ENCODE assay signal across 29 cellular contexts in the genomic region with DNA sequence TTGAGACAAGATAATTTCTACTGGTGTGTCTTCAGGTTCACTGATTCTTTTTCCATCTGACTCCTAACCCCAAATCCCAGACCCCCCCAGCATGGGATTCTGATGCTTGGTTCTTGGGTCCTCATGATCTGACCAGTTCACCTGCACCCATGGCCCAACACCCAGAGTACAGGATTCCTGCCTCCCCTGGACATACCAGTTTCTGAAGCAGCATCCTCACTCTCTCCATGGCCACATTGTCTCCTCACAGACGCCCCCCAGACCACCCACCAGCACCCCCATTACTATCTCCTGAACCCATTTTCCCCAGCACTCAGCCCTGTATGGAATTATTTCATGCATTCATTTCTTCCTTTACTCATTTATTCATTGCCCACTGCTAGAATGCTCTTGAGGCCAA. TPM values are rescaled to one million over a fixed set of nuclear protein-coding genes. Genes with fewer than 3 reads are reported as not detected.
DNase-seq lines count a peak whose midpoint lies in the region; ATAC-seq and TF ChIP-seq lines count a peak whose summit lies in the region.
"Had no signal": no experiment of that assay in that cellular context is flagged by ENCODE, and none has a peak within 500 bp of the region (broad histone marks: within the 10 kb centered on the region; RNA-seq: fewer than 3 reads in every experiment).

No MANE protein-coding gene starts in this region.

- H3K4me3 Mint-ChIP-seq in activated naive CD4-positive, alpha-beta T cell treated with anti-CD3 and anti-CD28 coated beads, Interleukin-2, amount 10 ng/mL, durations not matched to agents 7 days and 5 days = no peak overlapping the region
- H3K4me3 Mint-ChIP-seq: dendritic cell treated with granulocyte-macrophage colony-stimulating factor and Interleukin-4, amounts not matched to agents 40 ng/mL and 50 ng/mL, for 4 days had no signal

- H3K27ac ChIP-seq in Peyer's patch = peak overlapping the region; percentile 33 to 63 (median 58)
- peak overlapping the region; percentile 63 for H3K27ac ChIP-seq in effector memory CD4-positive, alpha-beta T cell (ENCODE audit: insufficient read depth, low read length, poor library complexity, severe bottlenecking)
- H3K27ac ChIP-seq in upper lobe of left lung = peak overlapping the region in 3 of 4 donors; percentile 36 to 65 (median 40)
- H3K27ac ChIP-seq: ovary, right atrium auricular region, WERI-Rb-1 had no signal

- no peaks in the 10 kb centered on the region for H3K27me3 ChIP-seq in Peyer's patch
- no peaks in the 10 kb centered on the region for H3K27me3 ChIP-seq in effector memory CD4-positive, alpha-beta T cell (replicated peaks; ENCODE audit: control insufficient read depth, insufficient read depth, low read length, poor library complexity, severe bottlenecking)
- peaks cover 0 to 5% (median 0%) of the 10 kb centered on the region in 4 donors for H3K27me3 ChIP-seq in upper lobe of left lung
- H3K27me3 ChIP-seq: ovary, right atrium auricular region had no signal

- 35 to 42% methylated on average over 1 of the region's 1 CpG for WGBS in upper lobe of left lung, 2 donors

- H3K36me3 Mint-ChIP-seq in activated naive CD4-positive, alpha-beta T cell treated with anti-CD3 and anti-CD28 coated beads, Interleukin-2, amount 10 ng/mL, durations not matched to agents 7 days and 5 days = peaks cover 66% of the 10 kb centered on the region

- H3K4me1 ChIP-seq in Peyer's patch (no peaks in the 10 kb centered on the region), upper lobe of left lung (no peaks in the 10 kb centered on the region)
- peaks cover 46% of the 10 kb centered on the region for H3K4me1 ChIP-seq in effector memory CD4-positive, alpha-beta T cell (ENCODE audit: control insufficient read depth, insufficient read depth, low read length, poor library complexity, severe bottlenecking)
- H3K4me1 ChIP-seq: right atrium auricular region had no signal

- peaks cover 6% of the 10 kb centered on the region for H3K27me3 Mint-ChIP-seq in activated naive CD4-positive, alpha-beta T cell treated with anti-CD3 and anti-CD28 coated beads, Interleukin-2, amount 10 ng/mL, durations not matched to agents 7 days and 5 days

- ATAC-seq in upper lobe of left lung (ENCODE audit: low FRiP score in 2 of 2) = no peak
- ATAC-seq: left colon had no signal

- TF ChIP-seq CTCF in Peyer's patch (IDR thresholded peaks at IDR 0.05) (no peak), upper lobe of left lung (IDR thresholded peaks at IDR 0.05) (no peak)

- TF ChIP-seq EP300 in upper lobe of left lung (IDR thresholded peaks at IDR 0.05) = no peak

- H3K36me3 ChIP-seq in Peyer's patch = no peaks in the 10 kb centered on the region
- H3K36me3 ChIP-seq in effector memory CD4-positive, alpha-beta T cell (ENCODE audit: control insufficient read depth, insufficient read depth, low read length) = no peaks in the 10 kb centered on the region
- H3K36me3 ChIP-seq in upper lobe of left lung = no peaks in the 10 kb centered on the region
- H3K36me3 ChIP-seq: ovary, right atrium auricular region, WERI-Rb-1 had no signal

- CTCF ChIA-PET in activated naive CD4-positive, alpha-beta T cell treated with anti-CD3 and anti-CD28 coated beads, Interleukin-2, amount 10 ng/mL, durations not matched to agents 7 days and 5 days (lab: Charles Lee) = interaction anchor here (1.6 kb wide), 1 partner anchor 10 kb away, joined by 4 read pairs; the partner anchor contains the start of gene KRTAP10-11

- H3K9me3 Mint-ChIP-seq in activated naive CD4-positive, alpha-beta T cell treated with anti-CD3 and anti-CD28 coated beads, Interleukin-2, amount 10 ng/mL, durations not matched to agents 7 days and 5 days = peaks cover 67% of the 10 kb centered on the region

- DNase-seq in activated naive CD4-positive, alpha-beta T cell treated with anti-CD3 and anti-CD28 coated beads, Interleukin-2, amount 10 ng/mL, durations not matched to agents 7 days and 5 days = no peak
- no peak for DNase-seq in activated naive CD4-positive, alpha-beta T cell treated with Interleukin-2 at 50 U/mL for 16 hours
- DNase-seq in Peyer's patch (no peak), upper lobe of left lung (no peak), NCI-H446 (lab: John Stamatoyannopoulos, UW) (no peak), NCI-H2227 (lab: John Stamatoyannopoulos, UW; ENCODE audit: unreplicated experiment) (no peak)
- no peak for DNase-seq in effector memory CD4-positive, alpha-beta T cell
- DNase-seq: activated CD8-positive, alpha-beta memory T cell treated with anti-CD3 and anti-CD28 coated beads for 24 hours; anterior cingulate cortex; DMS153; H7; head of caudate nucleus; left colon; NCI-H1417; NCI-H2081 treated with DMSO at 0.1 percent for 48 hours; NCI-H510A; NK-92 treated with Interleukin-12 subunit alpha and Interleukin-12 subunit beta, amount 100 ng/mL, for 24 hours; ovary; SIG-M5; stimulated activated CD8-positive, alpha-beta memory T cell treated with anti-CD3 and anti-CD28 coated beads, Interleukin-4, amount 100 ng/mL, for 48 hours; substantia nigra; WERI-Rb-1 had no signal

- peak overlapping the region; percentile 97 for H3K27ac Mint-ChIP-seq in activated naive CD4-positive, alpha-beta T cell treated with anti-CD3 and anti-CD28 coated beads, Interleukin-2, amount 10 ng/mL, durations not matched to agents 7 days and 5 days
- H3K27ac Mint-ChIP-seq: dendritic cell treated with granulocyte-macrophage colony-stimulating factor and Interleukin-4, amounts not matched to agents 40 ng/mL and 50 ng/mL, for 4 days; memory B cell had no signal

- no peaks in the 10 kb centered on the region for H3K9me3 ChIP-seq in Peyer's patch
- no peaks in the 10 kb centered on the region for H3K9me3 ChIP-seq in effector memory CD4-positive, alpha-beta T cell (ENCODE audit: control insufficient read depth, low read length)
- H3K9me3 ChIP-seq in upper lobe of left lung = peaks cover 0 to 6% (median 0%) of the 10 kb centered on the region in 4 donors
- H3K9me3 ChIP-seq: ovary had no signal

- H3K4me3 ChIP-seq in Peyer's patch (no peak overlapping the region), upper lobe of left lung (no peak overlapping the region)
- H3K4me3 ChIP-seq in effector memory CD4-positive, alpha-beta T cell (ENCODE audit: insufficient read depth, low read depth, low read length, poor library complexity, severe bottlenecking) = no peak overlapping the region
- H3K4me3 ChIP-seq: ovary, right atrium auricular region had no signal

- TF ChIP-seq POLR2A in Peyer's patch (IDR thresholded peaks at IDR 0.05) (no peak), upper lobe of left lung (IDR thresholded peaks at IDR 0.05) (no peak)

- peaks cover 65% of the 10 kb centered on the region for H3K4me1 Mint-ChIP-seq in activated naive CD4-positive, alpha-beta T cell treated with anti-CD3 and anti-CD28 coated beads, Interleukin-2, amount 10 ng/mL, durations not matched to agents 7 days and 5 days

RNA-seq across cellular contexts. Expression of gene KRTAP12-3, which starts 0.9 kb away (rescaled TPM):
- not detected for total RNA-seq in Peyer's patch
- not detected for total RNA-seq in upper lobe of left lung
- total RNA-seq: cardiac septum, H7, IMR-90, left colon, MCF 10A, ovary, right atrium auricular region, urinary bladder had no signal

RNA-seq across cellular contexts. Expression of gene KRTAP12-4, which starts 2.4 kb away (rescaled TPM):
- total RNA-seq in Peyer's patch (not detected), upper lobe of left lung (not detected)
- total RNA-seq: cardiac septum, H7, IMR-90, left colon, MCF 10A, ovary, right atrium auricular region, urinary bladder had no signal

RNA-seq across cellular contexts. Expression of gene KRTAP12-2, which starts 9.9 kb away (rescaled TPM):
- total RNA-seq in Peyer's patch (not detected), upper lobe of left lung (not detected)
- total RNA-seq: cardiac septum, H7, IMR-90, left colon, MCF 10A, ovary, right atrium auricular region, urinary bladder had no signal

RNA-seq across cellular contexts. Expression of gene KRTAP10-11, which starts 10.7 kb away (rescaled TPM):
- total RNA-seq in Peyer's patch (not detected), upper lobe of left lung (not detected)
- total RNA-seq: cardiac septum, H7, IMR-90, left colon, MCF 10A, ovary, right atrium auricular region, urinary bladder had no signal

RNA-seq across cellular contexts. Expression of gene KRTAP10-10, which starts 19.7 kb away (rescaled TPM):
- total RNA-seq in Peyer's patch = not detected
- not detected for total RNA-seq in upper lobe of left lung
- total RNA-seq: cardiac septum, H7, IMR-90, left colon, MCF 10A, ovary, right atrium auricular region, urinary bladder had no signal
